8 cellular contexts compared by ENCODE assay signal in the genomic region with DNA sequence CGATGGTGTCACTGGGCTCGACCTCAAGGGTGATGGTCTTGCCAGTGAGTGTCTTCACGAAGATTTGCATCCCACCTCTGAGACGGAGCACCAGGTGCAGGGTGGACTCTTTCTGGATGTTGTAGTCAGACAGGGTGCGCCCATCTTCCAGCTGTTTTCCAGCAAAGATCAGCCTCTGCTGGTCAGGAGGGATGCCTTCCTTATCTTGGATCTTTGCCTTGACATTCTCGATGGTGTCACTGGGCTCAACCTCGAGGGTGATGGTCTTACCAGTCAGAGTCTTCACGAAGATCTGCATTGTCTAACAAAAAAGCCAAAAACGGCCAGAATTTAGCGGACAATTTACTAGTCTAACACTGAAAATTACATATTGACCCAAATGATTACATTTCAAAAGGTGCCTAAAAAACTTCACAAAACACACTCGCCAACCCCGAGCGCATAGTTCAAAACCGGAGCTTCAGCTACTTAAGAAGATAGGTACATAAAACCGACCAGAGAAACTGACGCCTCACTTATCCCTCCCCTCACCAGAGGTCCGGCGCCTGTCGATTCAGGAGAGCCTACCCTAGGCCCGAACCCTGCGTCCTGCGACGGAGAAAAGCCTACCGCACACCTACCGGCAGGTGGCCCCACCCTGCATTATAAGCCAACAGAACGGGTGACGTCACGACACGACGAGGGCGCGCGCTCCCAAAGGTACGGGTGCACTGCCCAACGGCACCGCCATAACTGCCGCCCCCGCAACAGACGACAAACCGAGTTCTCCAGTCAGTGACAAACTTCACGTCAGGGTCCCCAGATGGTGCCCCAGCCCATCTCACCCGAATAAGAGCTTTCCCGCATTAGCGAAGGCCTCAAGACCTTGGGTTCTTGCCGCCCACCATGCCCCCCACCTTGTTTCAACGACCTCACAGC. TPM values are rescaled to one million over a fixed set of nuclear protein-coding genes. Genes with fewer than 3 reads are reported as not detected.
A peak's percentile ranks its signal among the peaks of the same experiment; 100 is the strongest.
DNase-seq lines count a peak whose midpoint lies in the region; ATAC-seq and TF ChIP-seq lines count a peak whose summit lies in the region.

No MANE protein-coding gene starts in this region.

- peaks cover 51% of the 10 kb centered on the region for H3K79me2 ChIP-seq in osteoblast (ENCODE audit: insufficient read depth, low read length)

- H3K27ac ChIP-seq in osteoblast (ENCODE audit: low read depth, low read length) (peak overlapping the region; percentile 100), thyroid gland (peak overlapping the region; percentile 100)

- WGBS in thyroid gland, 2 donors, result 4 to 7% methylated on average over 22 to 45 of the region's 46 CpGs

- no peak overlapping the region for H2AFZ ChIP-seq in osteoblast (ENCODE audit: low read length)

- H4K20me1 ChIP-seq in osteoblast (ENCODE audit: insufficient read depth, low read length), result peaks cover 43% of the 10 kb centered on the region

- H3K4me2 ChIP-seq in osteoblast (ENCODE audit: insufficient read depth, low read length), result peak overlapping the region; percentile 91

- H3K27me3 ChIP-seq in osteoblast (ENCODE audit: insufficient read depth, low read length) (peaks cover 12% of the 10 kb centered on the region), thyroid gland (no peaks in the 10 kb centered on the region)

- H3K36me3 ChIP-seq in osteoblast (ENCODE audit: insufficient read depth, low read length), result peaks cover 22% of the 10 kb centered on the region
- peaks cover 23 to 28% of the 10 kb centered on the region in 2 donors for H3K36me3 ChIP-seq in thyroid gland

- H3K4me1 ChIP-seq in osteoblast (ENCODE audit: insufficient read depth, low read length), result peaks cover 59% of the 10 kb centered on the region
- H3K4me1 ChIP-seq in thyroid gland, result peaks cover 48 to 51% of the 10 kb centered on the region in 2 donors

- no peak for DNase-seq in LNCaP clone FGC (ENCODE audit: low read depth)
- peak; percentile 94 to 95 for DNase-seq in activated T-cell treated with anti-CD3 and anti-CD28 coated beads, Interleukin-2, amount 50 U/mL, for 48 hours
- DNase-seq in foreskin fibroblast, result peak; percentile 50 to 83
- no peak for DNase-seq in osteoblast (ENCODE audit: insufficient read length, low spot score, missing footprints)
- DNase-seq in thyroid gland, result peak; percentile 92 to 93
- DNase-seq in HUDEP-2 (lab: John Stamatoyannopoulos, UW; ENCODE audit: unreplicated experiment in 76 of 76), result no peak
- no peak for DNase-seq in NCI-H1930 (lab: John Stamatoyannopoulos, UW)

- peak; percentile 78 for TF ChIP-seq CTCF in LNCaP clone FGC (IDR thresholded peaks at IDR 0.05; ENCODE audit: control insufficient read depth, extremely low read depth, insufficient read depth)
- TF ChIP-seq CTCF in foreskin fibroblast (IDR thresholded peaks at IDR 0.05; ENCODE audit: low read depth, low read length), result peak; percentile 34
- TF ChIP-seq CTCF in osteoblast (IDR thresholded peaks at IDR 0.05; ENCODE audit: extremely low read depth, low read depth, low read length), result peak; percentile 26
- TF ChIP-seq CTCF in thyroid gland (IDR thresholded peaks at IDR 0.05), result peak in 5 of 6 experiments; percentile 29 to 81 (median 71)

- no peak for TF ChIP-seq POLR2A in thyroid gland (IDR thresholded peaks at IDR 0.05)

- intact Hi-C loops in thyroid gland (cut with DNase I), result no loop called here

- ATAC-seq in GM19395 (IDR thresholded peaks at IDR 0.05; ENCODE audit: unreplicated experiment), result peak; percentile 35

- H3K4me3 ChIP-seq in LNCaP clone FGC (ENCODE audit: low read depth, low read length) (peak overlapping the region; percentile 99), foreskin fibroblast (ENCODE audit: low read depth in 1 of 2, low read length in 2 of 2) (peak overlapping the region; percentile 80 to 97), osteoblast (ENCODE audit: insufficient read depth, low read length) (peak overlapping the region; percentile 99), thyroid gland (replicated peaks in 1 of 3) (peak overlapping the region; percentile 18 to 100 (median 98))

- H3K9me3 ChIP-seq in osteoblast (ENCODE audit: low read depth, low read length) (no peaks in the 10 kb centered on the region), thyroid gland (no peaks in the 10 kb centered on the region)

RNA-seq across cellular contexts. Expression of a gene that starts 0.7 kb away (rescaled TPM):
- total RNA-seq in osteoblast, result 1,904 and 1,975 TPM in 2 replicates
- 1,000 to 10,000 TPM in 2 of 4 donors, 100 to 1,000 TPM in 2; 907 to 1,424 (median 1,000) TPM for total RNA-seq in thyroid gland

RNA-seq across cellular contexts. Expression of a gene that starts 50.1 kb away (rescaled TPM):
- total RNA-seq in osteoblast (9.4 and 10.9 TPM in 2 replicates), thyroid gland (10 to 100 TPM; 10.9 to 16.0 (median 15.4) TPM)

Comparison
In these comparisons a context has a peak if more than half of its experiments do, and no peak if none do; other contexts are left out.
1. DNase-seq: peak in activated T-cell treated with anti-CD3 and anti-CD28 coated beads, Interleukin-2, amount 50 U/mL, for 48 hours (2 of 2), foreskin fibroblast (2 of 2) and thyroid gland (2 of 2); none in LNCaP clone FGC (single experiment), osteoblast (single experiment), HUDEP-2 (0 of 76) and NCI-H1930 (0 of 2).
2. CTCF ChIP-seq: peak in every context shown above with its lines; median percentile 78 in LNCaP clone FGC; 71 in thyroid gland; 34 in foreskin fibroblast; 26 in osteoblast.
3. Peak in every context shown above with its lines, with median percentiles within 50 percentile points of each other: H3K4me3 ChIP-seq.